In the genomic region with DNA sequence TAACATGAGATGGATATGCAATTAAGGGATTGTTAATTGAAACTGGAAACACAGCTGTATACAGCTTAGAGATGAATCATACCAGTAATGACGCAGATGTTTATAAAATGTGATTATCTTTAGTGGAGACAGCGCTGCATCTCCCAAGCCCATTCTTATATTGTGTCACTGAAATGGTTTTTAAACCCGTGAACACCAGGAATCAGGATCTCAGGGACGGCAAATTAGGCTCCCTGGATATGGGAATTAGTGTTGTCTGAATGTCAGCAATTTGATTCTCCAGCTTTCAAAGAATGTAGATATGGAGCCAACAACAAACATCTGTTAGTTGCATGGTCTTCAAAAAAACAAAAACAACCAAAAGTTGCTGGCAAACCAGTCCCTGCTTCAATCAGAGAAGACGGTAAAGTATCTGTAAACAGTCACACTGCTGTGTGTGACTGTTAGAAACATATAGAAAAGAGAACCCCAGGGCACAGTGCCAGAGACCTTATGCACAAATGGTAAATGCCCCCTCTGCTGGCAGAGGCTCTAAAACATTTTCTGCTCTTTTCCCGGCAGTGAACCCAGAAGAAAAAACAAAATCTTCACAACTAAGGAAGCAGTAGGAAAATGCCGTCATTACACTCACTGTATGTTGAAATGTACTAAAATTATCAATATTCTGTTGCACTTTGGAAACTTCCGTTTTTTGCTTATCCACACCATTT, we compare ENCODE assay signal across 8 cellular contexts.
DNase-seq lines count a peak whose midpoint lies in the region; ATAC-seq and TF ChIP-seq lines count a peak whose summit lies in the region.

No MANE protein-coding gene starts in this region.

- H3K9me2 ChIP-seq in SK-N-SH: no peaks in the 10 kb centered on the region

- 0 out of 4 replicates have a peak, but pooled peaks of 1 of the 2 experiments have one; percentile 18 for TF ChIP-seq EP300 in SK-N-SH (IDR thresholded peaks at IDR 0.05; ENCODE audit: borderline replicate concordance in 1 of 2, low read depth in 1 of 2, low read length in 1 of 2)

- H3K27me3 Mint-ChIP-seq in natural killer cell (ENCODE audit: low read depth in 2 of 2): no peaks in the 10 kb centered on the region
- peaks cover 0 to 4% (median 2%) of the 10 kb centered on the region in 3 donors for H3K27me3 Mint-ChIP-seq in CD14-positive monocyte (ENCODE audit: low read depth in 3 of 3)

- peaks cover 0 to 7% of the 10 kb centered on the region in 2 experiments; a peak in 2 of 4 replicates for H3K4me1 ChIP-seq in SK-N-SH (ENCODE audit: control insufficient read depth in 1 of 2, insufficient read depth in 2 of 2, low read depth in 1 of 2, low read length in 1 of 2)

- WGBS in SK-N-SH (ENCODE audit: low lambda C conversion rate): 3% methylated on average over 8 of the region's 8 CpGs

- H3K27ac Mint-ChIP-seq in natural killer cell: no peak overlapping the region
- no peak overlapping the region for H3K27ac Mint-ChIP-seq in CD14-positive monocyte

- H3K9me3 ChIP-seq in SK-N-SH: no peaks in the 10 kb centered on the region

- H3K4me2 ChIP-seq in SK-N-SH: peak overlapping the region; percentile 45; the same call in 1 of the 2 replicates

- H3F3A ChIP-seq in SK-N-SH (replicated peaks; ENCODE audit: insufficient read depth): no peaks in the 10 kb centered on the region

- intact Hi-C loops in natural killer cell (cut with micrococcal nuclease): no loop called here
- intact Hi-C loops in CD14-positive monocyte (cut with micrococcal nuclease): no loop called here

- H3K79me2 ChIP-seq in SK-N-SH (ENCODE audit: insufficient read depth): no peaks in the 10 kb centered on the region

- ATAC-seq in GM21528 (IDR thresholded peaks at IDR 0.05; ENCODE audit: low FRiP score, unreplicated experiment): no peak
- ATAC-seq in natural killer cell: no peak

- peak overlapping the region in 1 of 2 experiments; percentile 55; a peak in 2 of 4 replicates for H3K27ac ChIP-seq in SK-N-SH (ENCODE audit: low read depth in 2 of 2, low read length in 1 of 2)

- POLR2A ChIA-PET in SK-N-SH (lab: Yijun Ruan, JAX): no interaction called here

- peak overlapping the region; percentile 30; the same call in 1 of the 2 replicates for H2AFZ ChIP-seq in SK-N-SH (ENCODE audit: low read depth)

- DNase-seq in GM06990 (ENCODE audit: extremely low read depth, insufficient read length) (no peak), HuH-7 (ENCODE audit: low spot score) (peak; percentile 6), SK-N-SH (peak; percentile 43), globus pallidus (ENCODE audit: low spot score) (peak; percentile 12), smooth muscle cell of the brain vasculature (ENCODE audit: low read depth, low spot score) (peak; percentile 26), natural killer cell (no peak), CD14-positive monocyte (ENCODE audit: low spot score) (no peak)

- H3K4me3 ChIP-seq in GM06990 (replicated peaks; ENCODE audit: low read depth, low read length) (no peak overlapping the region), SK-N-SH (ENCODE audit: low read depth in 2 of 2, low read length in 1 of 2) (no peak overlapping the region)

- peak; percentile 55 for TF ChIP-seq CTCF in GM06990 (IDR thresholded peaks at IDR 0.05; ENCODE audit: insufficient read depth, low read length, poor library complexity, severe bottlenecking)
- peak; percentile 64 for TF ChIP-seq CTCF in SK-N-SH (IDR thresholded peaks at IDR 0.05)
- TF ChIP-seq CTCF in natural killer cell (IDR thresholded peaks at IDR 0.05): no peak
- no peak for TF ChIP-seq CTCF in CD14-positive monocyte (IDR thresholded peaks at IDR 0.05)

- H3K9ac ChIP-seq in SK-N-SH: no peak overlapping the region

- no peak overlapping the region for H3K4me3 Mint-ChIP-seq in natural killer cell
- H3K4me3 Mint-ChIP-seq in CD14-positive monocyte: no peak overlapping the region

- CTCF ChIA-PET in SK-N-SH (lab: Yijun Ruan, JAX): interaction anchor here (0.7 to 2.5 kb wide), 14 partner anchors 10 to 452 kb away, joined by 3 to 9 read pairs (median 4); no protein-coding TSS in a partner anchor

- H3K9me3 Mint-ChIP-seq in natural killer cell (no peaks in the 10 kb centered on the region), CD14-positive monocyte (no peaks in the 10 kb centered on the region)

- peak; percentile 61 for TF ChIP-seq RAD21 in SK-N-SH (IDR thresholded peaks at IDR 0.05; ENCODE audit: low read length)

- H3K36me3 Mint-ChIP-seq in natural killer cell (no peaks in the 10 kb centered on the region), CD14-positive monocyte (no peaks in the 10 kb centered on the region)

- no peaks in the 10 kb centered on the region for H3K4me1 Mint-ChIP-seq in natural killer cell
- H3K4me1 Mint-ChIP-seq in CD14-positive monocyte: no peaks in the 10 kb centered on the region

- H4K20me1 ChIP-seq in SK-N-SH (ENCODE audit: insufficient read depth): no peaks in the 10 kb centered on the region

- H3K36me3 ChIP-seq in GM06990 (ENCODE audit: control insufficient read depth, insufficient read depth, low read length): no peaks in the 10 kb centered on the region
- no peaks in the 10 kb centered on the region for H3K36me3 ChIP-seq in SK-N-SH (replicated peaks in 1 of 2; ENCODE audit: control insufficient read depth in 1 of 2, insufficient read depth in 2 of 2, low read length in 1 of 2)

- H3K27me3 ChIP-seq in GM06990 (replicated peaks; ENCODE audit: control insufficient read depth, insufficient read depth, low read length): no peaks in the 10 kb centered on the region
- no peaks in the 10 kb centered on the region for H3K27me3 ChIP-seq in SK-N-SH (ENCODE audit: insufficient read depth)

TF ChIP-seq in SK-N-SH, 30 proteins besides CTCF, POLR2A, EP300 and RAD21:
- TF ChIP-seq RFX5 (IDR thresholded peaks at IDR 0.05; ENCODE audit: low read length): no peak
- TF ChIP-seq FOXJ3 (CRISPR knock-in tag; IDR thresholded peaks at IDR 0.05): no peak
- TF ChIP-seq, protein P1, sequence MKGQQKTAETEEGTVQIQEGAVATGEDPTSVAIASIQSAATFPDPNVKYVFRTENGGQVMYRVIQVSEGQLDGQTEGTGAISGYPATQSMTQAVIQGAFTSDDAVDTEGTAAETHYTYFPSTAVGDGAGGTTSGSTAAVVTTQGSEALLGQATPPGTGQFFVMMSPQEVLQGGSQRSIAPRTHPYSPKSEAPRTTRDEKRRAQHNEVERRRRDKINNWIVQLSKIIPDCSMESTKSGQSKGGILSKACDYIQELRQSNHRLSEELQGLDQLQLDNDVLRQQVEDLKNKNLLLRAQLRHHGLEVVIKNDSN (IDR thresholded peaks at IDR 0.05; ENCODE audit: borderline replicate concordance, low read depth): no peak
- TF ChIP-seq SMC3 (IDR thresholded peaks at IDR 0.05; ENCODE audit: low read depth, low read length): peak; percentile 54
- no peak for TF ChIP-seq EZH2phosphoT487 (IDR thresholded peaks at IDR 0.05; ENCODE audit: borderline replicate concordance, low read depth)
- no peak for TF ChIP-seq RXRA (IDR thresholded peaks at IDR 0.05; ENCODE audit: borderline replicate concordance, low read depth)
- no peak for TF ChIP-seq RCOR1 (IDR thresholded peaks at IDR 0.05; ENCODE audit: low read length)
- peak; percentile 59 for TF ChIP-seq NFIC (IDR thresholded peaks at IDR 0.05; ENCODE audit: borderline replicate concordance)
- TF ChIP-seq NRF1 (IDR thresholded peaks at IDR 0.05; ENCODE audit: low read depth, low read length): no peak
- no peak for TF ChIP-seq GATA2 (CRISPR knock-in tag; IDR thresholded peaks at IDR 0.05)
- TF ChIP-seq, protein P2, sequence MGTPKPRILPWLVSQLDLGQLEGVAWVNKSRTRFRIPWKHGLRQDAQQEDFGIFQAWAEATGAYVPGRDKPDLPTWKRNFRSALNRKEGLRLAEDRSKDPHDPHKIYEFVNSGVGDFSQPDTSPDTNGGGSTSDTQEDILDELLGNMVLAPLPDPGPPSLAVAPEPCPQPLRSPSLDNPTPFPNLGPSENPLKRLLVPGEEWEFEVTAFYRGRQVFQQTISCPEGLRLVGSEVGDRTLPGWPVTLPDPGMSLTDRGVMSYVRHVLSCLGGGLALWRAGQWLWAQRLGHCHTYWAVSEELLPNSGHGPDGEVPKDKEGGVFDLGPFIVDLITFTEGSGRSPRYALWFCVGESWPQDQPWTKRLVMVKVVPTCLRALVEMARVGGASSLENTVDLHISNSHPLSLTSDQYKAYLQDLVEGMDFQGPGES (IDR thresholded peaks at IDR 0.05; ENCODE audit: low read depth, low read length): no peak
- TF ChIP-seq, protein P3, sequence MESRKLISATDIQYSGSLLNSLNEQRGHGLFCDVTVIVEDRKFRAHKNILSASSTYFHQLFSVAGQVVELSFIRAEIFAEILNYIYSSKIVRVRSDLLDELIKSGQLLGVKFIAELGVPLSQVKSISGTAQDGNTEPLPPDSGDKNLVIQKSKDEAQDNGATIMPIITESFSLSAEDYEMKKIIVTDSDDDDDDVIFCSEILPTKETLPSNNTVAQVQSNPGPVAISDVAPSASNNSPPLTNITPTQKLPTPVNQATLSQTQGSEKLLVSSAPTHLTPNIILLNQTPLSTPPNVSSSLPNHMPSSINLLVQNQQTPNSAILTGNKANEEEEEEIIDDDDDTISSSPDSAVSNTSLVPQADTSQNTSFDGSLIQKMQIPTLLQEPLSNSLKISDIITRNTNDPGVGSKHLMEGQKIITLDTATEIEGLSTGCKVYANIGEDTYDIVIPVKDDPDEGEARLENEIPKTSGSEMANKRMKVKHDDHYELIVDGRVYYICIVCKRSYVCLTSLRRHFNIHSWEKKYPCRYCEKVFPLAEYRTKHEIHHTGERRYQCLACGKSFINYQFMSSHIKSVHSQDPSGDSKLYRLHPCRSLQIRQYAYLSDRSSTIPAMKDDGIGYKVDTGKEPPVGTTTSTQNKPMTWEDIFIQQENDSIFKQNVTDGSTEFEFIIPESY (IDR thresholded peaks at IDR 0.05; ENCODE audit: borderline replicate concordance, low read depth): no peak
- TF ChIP-seq MEF2A (IDR thresholded peaks at IDR 0.05; ENCODE audit: borderline replicate concordance, low read depth): no peak
- TF ChIP-seq JUND (IDR thresholded peaks at IDR 0.05): no peak
- TF ChIP-seq MXI1 (IDR thresholded peaks at IDR 0.05; ENCODE audit: low read depth, low read length): no peak; the same call in 1 of the 2 replicates
- 0 out of 2 replicates have a peak, but pooled peaks have one; percentile 12 for TF ChIP-seq TCF12 (IDR thresholded peaks at IDR 0.05)

Comparison
In these comparisons a context has a peak if more than half of its experiments do, and no peak if none do; other contexts are left out.
1. DNase-seq: peak in HuH-7 (single experiment), SK-N-SH (single experiment), globus pallidus (single experiment) and smooth muscle cell of the brain vasculature (single experiment); none in GM06990 (single experiment), natural killer cell (single experiment) and CD14-positive monocyte (single experiment).
2. CTCF ChIP-seq: peak in GM06990 (single experiment) and SK-N-SH (single experiment); none in natural killer cell (single experiment) and CD14-positive monocyte (single experiment).